Comparison of ENCODE assay signal across 17 cellular contexts in the genomic region with DNA sequence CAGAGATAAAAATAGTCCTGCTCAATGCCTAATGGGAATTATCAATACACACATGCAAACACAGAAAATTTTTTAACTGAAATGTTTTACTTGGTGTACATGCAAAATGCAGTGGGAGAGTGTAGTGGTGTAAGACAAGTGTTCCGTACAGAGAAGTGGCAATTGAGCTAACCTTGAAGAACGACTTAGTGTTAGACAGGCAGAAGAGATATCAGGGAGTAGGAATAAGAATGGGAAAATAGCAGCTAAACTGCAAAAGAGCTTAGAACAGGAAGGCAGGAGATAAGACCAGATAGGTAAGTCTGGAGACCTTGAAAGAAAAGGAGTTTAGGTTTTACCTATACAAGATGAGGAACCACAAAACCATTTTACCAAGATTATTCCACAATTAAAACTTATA.
"Had no signal": no experiment of that assay in that cellular context is flagged by ENCODE, and none has a peak within 500 bp of the region (broad histone marks: within the 10 kb centered on the region; RNA-seq: fewer than 3 reads in every experiment).

No MANE protein-coding gene starts in this region.

- ATAC-seq: activated T-cell treated with anti-CD3 and anti-CD28 coated beads, Interleukin-2, amount 50 U/mL, for 72 hours; gastroesophageal sphincter; naive thymus-derived CD4-positive, alpha-beta T cell; stimulated activated memory B cell treated with anti-CD40 and anti-IgM and Interleukin-4, amounts not matched to agents 10 μg/mL and 1 μg/mL and 100 μg/mL, for 72 hours had no signal

- H3K4me3 Mint-ChIP-seq: activated CD4-positive, alpha-beta T cell treated with anti-CD3 and anti-CD28 coated beads, Interleukin-2, amount 10 ng/mL, durations not matched to agents 7 days and 5 days; activated T-cell treated with anti-CD3 and anti-CD28 coated beads, Interleukin-2, amount 50 U/mL, for 72 hours; stimulated activated memory B cell treated with anti-CD40 and anti-IgM and Interleukin-4, amounts not matched to agents 10 μg/mL and 1 μg/mL and 100 μg/mL, for 72 hours; T-helper 2 cell treated with Interferon-gamma antibody and Interleukin-4, amounts not matched to agents 5 μg/mL and 100 μg/mL, for 36 hours had no signal

- H3K4me3 ChIP-seq: dorsolateral prefrontal cortex, gastroesophageal sphincter, heart right ventricle, suprapubic skin had no signal

- H3K27me3 Mint-ChIP-seq: activated CD4-positive, alpha-beta T cell treated with anti-CD3 and anti-CD28 coated beads, Interleukin-2, amount 10 ng/mL, durations not matched to agents 7 days and 5 days; naive thymus-derived CD4-positive, alpha-beta T cell; stimulated activated memory B cell treated with anti-CD40 and anti-IgM and Interleukin-4, amounts not matched to agents 10 μg/mL and 1 μg/mL and 100 μg/mL, for 72 hours had no signal

- H3K27me3 ChIP-seq: dorsolateral prefrontal cortex, gastroesophageal sphincter, heart right ventricle, suprapubic skin had no signal

- H3K9me3 Mint-ChIP-seq: activated T-cell treated with anti-CD3 and anti-CD28 coated beads, Interleukin-2, amount 50 U/mL, for 72 hours; stimulated activated memory B cell treated with anti-CD40 and anti-IgM and Interleukin-4, amounts not matched to agents 10 μg/mL and 1 μg/mL and 100 μg/mL, for 72 hours; T-helper 2 cell treated with Interferon-gamma antibody and Interleukin-4, amounts not matched to agents 5 μg/mL and 100 μg/mL, for 36 hours had no signal

- DNase-seq: activated CD4-positive, alpha-beta T cell treated with anti-CD3 and anti-CD28 coated beads, Interleukin-2, amount 10 ng/mL, durations not matched to agents 7 days and 5 days; activated CD8-positive, alpha-beta memory T cell treated with anti-CD3 and anti-CD28 coated beads, Interleukin-2, amount 50 U/mL, for 48 hours; activated gamma-delta T cell treated with Interleukin-2 at 50 U/mL for 16 hours; activated T-cell treated with anti-CD3 and anti-CD28 coated beads, Interleukin-2, amount 50 U/mL, for 72 hours; dorsolateral prefrontal cortex; erythroblast; heart right ventricle; naive thymus-derived CD4-positive, alpha-beta T cell; retina; stimulated activated CD4-positive, alpha-beta T cell treated with anti-CD3 and anti-CD28 coated beads, Interleukin-2, amount 100 ng/mL, for 48 hours; SW 1271; trophoblast cell had no signal

- H3K27ac ChIP-seq: dorsolateral prefrontal cortex, gastroesophageal sphincter, parathyroid adenoma, suprapubic skin had no signal

- H3K9me3 ChIP-seq: gastroesophageal sphincter, heart right ventricle, suprapubic skin had no signal

- H3K9ac ChIP-seq: parathyroid adenoma had no signal

- H3K27ac Mint-ChIP-seq: activated CD4-positive, alpha-beta T cell treated with anti-CD3 and anti-CD28 coated beads, Interleukin-2, amount 10 ng/mL, durations not matched to agents 7 days and 5 days; activated T-cell treated with anti-CD3 and anti-CD28 coated beads, Interleukin-2, amount 50 U/mL, for 72 hours; stimulated activated memory B cell treated with anti-CD40 and anti-IgM and Interleukin-4, amounts not matched to agents 10 μg/mL and 1 μg/mL and 100 μg/mL, for 72 hours; T-helper 2 cell treated with Interferon-gamma antibody and Interleukin-4, amounts not matched to agents 5 μg/mL and 100 μg/mL, for 36 hours had no signal

- H3K36me3 ChIP-seq: gastroesophageal sphincter, heart right ventricle, suprapubic skin had no signal
